Comparison of ENCODE assay signal across 29 cellular contexts in the genomic region with DNA sequence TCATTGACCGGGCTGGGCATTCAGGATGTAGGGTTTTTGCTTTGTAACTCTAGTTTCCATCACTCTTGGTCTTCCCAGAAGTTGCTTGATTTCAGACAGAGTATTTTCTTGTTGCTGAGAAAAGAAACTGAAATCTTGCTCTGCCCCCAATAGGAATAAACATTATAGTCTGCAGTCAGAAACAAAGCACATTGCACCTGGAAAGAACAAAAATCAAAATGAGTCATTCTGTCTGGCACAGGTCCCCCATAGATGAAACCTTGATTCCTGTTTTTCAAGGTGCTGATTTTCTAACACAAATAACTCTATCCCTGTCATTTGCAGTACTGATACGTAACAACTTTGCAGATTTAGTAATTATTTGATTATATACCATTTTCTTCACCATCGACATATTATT.
"Had no signal": no experiment of that assay in that cellular context is flagged by ENCODE, and none has a peak within 500 bp of the region (broad histone marks: within the 10 kb centered on the region; RNA-seq: fewer than 3 reads in every experiment).

No MANE protein-coding gene starts in this region.

- H3K9me3 ChIP-seq: left lung, lower lobe of right lung, neutrophil, psoas muscle, right lobe of liver, tibial nerve, uterus had no signal

- ATAC-seq: left colon; left lung; lower lobe of right lung; natural killer cell; psoas muscle; right lobe of liver; stimulated activated memory B cell treated with anti-CD40 and anti-IgM and Interleukin-4, amounts not matched to agents 10 μg/mL and 1 μg/mL and 100 μg/mL, for 72 hours; stimulated activated naive CD8-positive, alpha-beta T cell treated with anti-CD3 and anti-CD28 coated beads, Interleukin-15, amount 100 ng/mL, for 72 hours had no signal

- H3K4me3 ChIP-seq: left lung, lower lobe of right lung, neural progenitor cell, psoas muscle, right lobe of liver, smooth muscle cell, tibial nerve, uterus had no signal

- FAIRE-seq: islet of Langerhans, kidney had no signal

- H3K4me3 Mint-ChIP-seq: immature natural killer cell; mesothelial cell of epicardium; naive B cell; natural killer cell; nephron progenitor cell; neural progenitor cell; stimulated activated memory B cell treated with anti-CD40 and anti-IgM and Interleukin-4, amounts not matched to agents 10 μg/mL and 1 μg/mL and 100 μg/mL, for 72 hours; stimulated activated naive CD8-positive, alpha-beta T cell treated with anti-CD3 and anti-CD28 coated beads, Interleukin-15, amount 100 ng/mL, for 72 hours; type B pancreatic cell had no signal

- H3K27me3 ChIP-seq: left lung, neural progenitor cell, neutrophil, right lobe of liver, tibial nerve, uterus had no signal

- H3K4me1 Mint-ChIP-seq: immature natural killer cell; mesothelial cell of epicardium; naive B cell; natural killer cell; neural progenitor cell; stimulated activated memory B cell treated with anti-CD40 and anti-IgM and Interleukin-4, amounts not matched to agents 10 μg/mL and 1 μg/mL and 100 μg/mL, for 72 hours; stimulated activated naive CD8-positive, alpha-beta T cell treated with anti-CD3 and anti-CD28 coated beads, Interleukin-15, amount 100 ng/mL, for 72 hours had no signal

- H3K27ac Mint-ChIP-seq: immature natural killer cell; mesothelial cell of epicardium; naive B cell; natural killer cell; nephron progenitor cell; neural progenitor cell; stimulated activated memory B cell treated with anti-CD40 and anti-IgM and Interleukin-4, amounts not matched to agents 10 μg/mL and 1 μg/mL and 100 μg/mL, for 72 hours; stimulated activated naive CD8-positive, alpha-beta T cell treated with anti-CD3 and anti-CD28 coated beads, Interleukin-15, amount 100 ng/mL, for 72 hours; type B pancreatic cell had no signal

- H3K27me3 Mint-ChIP-seq: naive B cell; stimulated activated memory B cell treated with anti-CD40 and anti-IgM and Interleukin-4, amounts not matched to agents 10 μg/mL and 1 μg/mL and 100 μg/mL, for 72 hours; stimulated activated naive CD8-positive, alpha-beta T cell treated with anti-CD3 and anti-CD28 coated beads, Interleukin-15, amount 100 ng/mL, for 72 hours; type B pancreatic cell had no signal

- DNase-seq: hypothalamus; immature natural killer cell; kidney; left colon; left lung; lower lobe of right lung; naive B cell; natural killer cell; nephron progenitor cell; occipital lobe; psoas muscle; right lobe of liver; stimulated activated CD4-positive, alpha-beta T cell treated with anti-CD3 and anti-CD28 coated beads, Interleukin-1b, Interleukin-23, amount 100 ng/mL, for 48 hours; stimulated activated CD4-positive, alpha-beta T cell treated with anti-CD3 and anti-CD28 coated beads, Interleukin-2, amount 100 ng/mL, for 48 hours; stimulated activated CD4-positive, alpha-beta T cell treated with anti-CD3 and anti-CD28 coated beads, Interleukin-4, amount 100 ng/mL, for 4 hours; stimulated activated CD8-positive, alpha-beta memory T cell treated with anti-CD3 and anti-CD28 coated beads, Interleukin-4, amount 100 ng/mL, for 48 hours; stimulated activated naive CD4-positive, alpha-beta T cell treated with Interleukin-2 at 50 U/mL for 16 hours; stimulated activated naive CD8-positive, alpha-beta T cell treated with anti-CD3 and anti-CD28 coated beads, Interleukin-15, amount 100 ng/mL, for 72 hours; substantia nigra; uterus had no signal

- H3K27ac ChIP-seq: left lung, lower lobe of right lung, neural progenitor cell, neutrophil, parathyroid adenoma, psoas muscle, right lobe of liver, tibial nerve, uterus had no signal

- H3K36me3 ChIP-seq: left lung, lower lobe of right lung, neural progenitor cell, neutrophil, right lobe of liver, tibial nerve, uterus had no signal

- H3K9me3 Mint-ChIP-seq: mesothelial cell of epicardium; nephron progenitor cell; neural progenitor cell; stimulated activated memory B cell treated with anti-CD40 and anti-IgM and Interleukin-4, amounts not matched to agents 10 μg/mL and 1 μg/mL and 100 μg/mL, for 72 hours; stimulated activated naive CD8-positive, alpha-beta T cell treated with anti-CD3 and anti-CD28 coated beads, Interleukin-15, amount 100 ng/mL, for 72 hours; type B pancreatic cell had no signal

- H3K36me3 Mint-ChIP-seq: immature natural killer cell; mesothelial cell of epicardium; naive B cell; natural killer cell; neural progenitor cell; stimulated activated memory B cell treated with anti-CD40 and anti-IgM and Interleukin-4, amounts not matched to agents 10 μg/mL and 1 μg/mL and 100 μg/mL, for 72 hours; type B pancreatic cell had no signal

- H3K4me1 ChIP-seq: left lung, lower lobe of right lung, neural progenitor cell, parathyroid adenoma, psoas muscle, right lobe of liver, tibial nerve, uterus had no signal
